ENCODE assay signal across 8 cellular contexts in the genomic region with DNA sequence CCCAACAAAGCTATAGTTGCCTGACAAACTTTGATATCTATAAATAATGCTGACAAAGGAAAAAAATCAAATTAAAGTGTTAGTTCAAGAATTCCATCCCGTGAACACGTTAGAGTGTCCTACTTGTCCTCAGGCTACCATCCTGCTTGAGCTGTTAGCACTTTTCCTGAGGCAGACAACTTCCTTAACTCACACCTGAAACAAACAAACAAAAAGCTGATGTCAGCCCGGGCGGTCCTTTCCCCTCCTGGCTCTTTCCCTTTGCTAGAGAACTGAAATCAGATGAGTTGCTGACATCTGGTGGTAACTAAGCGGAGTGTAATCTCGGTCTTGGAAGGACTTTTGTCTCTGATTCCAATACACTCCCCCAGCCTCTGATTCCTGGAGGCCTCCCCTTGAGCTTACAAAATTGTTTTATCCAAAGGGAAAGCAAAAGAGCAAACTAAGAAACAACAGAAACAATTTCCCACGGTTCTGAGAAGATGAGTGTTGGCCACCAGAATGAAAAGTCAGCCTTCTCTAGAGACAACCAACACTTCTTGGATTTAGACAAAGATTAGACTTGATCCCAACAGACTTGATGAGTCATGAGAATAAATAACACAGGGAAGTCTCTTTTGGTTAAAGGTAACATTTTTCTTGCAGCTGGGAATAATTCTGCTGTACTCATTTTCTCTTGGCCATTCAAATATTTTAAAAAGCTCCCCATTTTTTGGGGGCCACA.
DNase-seq lines count a peak whose midpoint lies in the region; ATAC-seq, FAIRE-seq and TF ChIP-seq lines count a peak whose summit lies in the region.

No MANE protein-coding gene starts in this region.

- intact Hi-C loops in pancreas (cut with DNase I), result loop anchor here in 1 of 3 donors (10.0 kb wide), 1 partner anchor 878 kb away; no protein-coding TSS in a partner anchor

- DNase-seq in A172 (ENCODE audit: low spot score), result peak; percentile 80
- peak; percentile 95 for DNase-seq in NCI-H2107 treated with DMSO at 0.1 percent for 48 hours (lab: John Stamatoyannopoulos, UW; ENCODE audit: unreplicated experiment)
- peak; percentile 71 for DNase-seq in WTC11 (ENCODE audit: low spot score)
- DNase-seq in germinal center (ENCODE audit: low spot score), result peak; percentile 16
- DNase-seq in pancreas, result peak; percentile 54 to 78 (median 70)

- H3K27ac Mint-ChIP-seq in WTC11, result no peak overlapping the region

- peak; percentile 63 for ATAC-seq in HG03025 (IDR thresholded peaks at IDR 0.05; ENCODE audit: low FRiP score, unreplicated experiment)
- peak; percentile 97 for ATAC-seq in WTC11
- peak; percentile 93 to 98 (median 96) for ATAC-seq in pancreas
- no peak for ATAC-seq in HG02840 (IDR thresholded peaks at IDR 0.05; ENCODE audit: low FRiP score, unreplicated experiment)

- peak; percentile 40 for TF ChIP-seq CTCF in GM12874 (IDR thresholded peaks at IDR 0.05; ENCODE audit: insufficient read depth, low read depth, low read length)
- TF ChIP-seq CTCF in WTC11 (IDR thresholded peaks at IDR 0.05), result peak; percentile 16; the same call in 1 of the 2 replicates
- TF ChIP-seq CTCF in pancreas (IDR thresholded peaks at IDR 0.05), result peak in 3 of 4 donors; percentile 26 to 50 (median 40)

- peak; percentile 43 for FAIRE-seq in pancreas (lab: Jason Lieb, UNC)

- peaks cover 6% of the 10 kb centered on the region for H3K9me3 Mint-ChIP-seq in WTC11

- H3K36me3 ChIP-seq in pancreas, result no peaks in the 10 kb centered on the region

- H3K4me1 Mint-ChIP-seq in WTC11, result peaks cover 26% of the 10 kb centered on the region

- H3K4me1 ChIP-seq in pancreas, result peaks cover 0 to 4% (median 4%) of the 10 kb centered on the region in 3 donors

- H3K9me3 ChIP-seq in pancreas, result no peaks in the 10 kb centered on the region

- POLR2A ChIA-PET in WTC11 (lab: Charles Lee), result interaction anchor here (0.6 to 1.3 kb wide), 3 partner anchors 134 to 867 kb away, joined by 3 to 6 read pairs (median 4); a partner anchor contains a TSS

- H3K27ac ChIP-seq in pancreas, result peak overlapping the region in 2 of 4 donors; percentile 40 to 51

- no peaks in the 10 kb centered on the region for H3K27me3 ChIP-seq in pancreas

- H3K36me3 Mint-ChIP-seq in WTC11, result peaks cover 2% of the 10 kb centered on the region; the same call in 1 of the 2 replicates

- no peak overlapping the region for H3K4me3 Mint-ChIP-seq in WTC11

- 0 out of 2 replicates have a peak, but pooled peaks cover 4% of the 10 kb centered on the region for H3K27me3 Mint-ChIP-seq in WTC11 (ENCODE audit: low read depth)

- H3K4me3 ChIP-seq in pancreas, result no peak overlapping the region

- CTCF ChIA-PET in WTC11 (lab: Charles Lee), result interaction anchor here (0.6 to 1.9 kb wide), 38 partner anchors 8 to 1000 kb away, joined by 3 to 22 read pairs (median 4); a partner anchor contains a TSS

- WGBS in pancreas, 2 donors, result 2% methylated on average over 7 of the region's 7 CpGs

TF ChIP-seq in WTC11, 78 proteins besides CTCF, POLR2A, EP300 and RAD21:
- TF ChIP-seq, protein P1, sequence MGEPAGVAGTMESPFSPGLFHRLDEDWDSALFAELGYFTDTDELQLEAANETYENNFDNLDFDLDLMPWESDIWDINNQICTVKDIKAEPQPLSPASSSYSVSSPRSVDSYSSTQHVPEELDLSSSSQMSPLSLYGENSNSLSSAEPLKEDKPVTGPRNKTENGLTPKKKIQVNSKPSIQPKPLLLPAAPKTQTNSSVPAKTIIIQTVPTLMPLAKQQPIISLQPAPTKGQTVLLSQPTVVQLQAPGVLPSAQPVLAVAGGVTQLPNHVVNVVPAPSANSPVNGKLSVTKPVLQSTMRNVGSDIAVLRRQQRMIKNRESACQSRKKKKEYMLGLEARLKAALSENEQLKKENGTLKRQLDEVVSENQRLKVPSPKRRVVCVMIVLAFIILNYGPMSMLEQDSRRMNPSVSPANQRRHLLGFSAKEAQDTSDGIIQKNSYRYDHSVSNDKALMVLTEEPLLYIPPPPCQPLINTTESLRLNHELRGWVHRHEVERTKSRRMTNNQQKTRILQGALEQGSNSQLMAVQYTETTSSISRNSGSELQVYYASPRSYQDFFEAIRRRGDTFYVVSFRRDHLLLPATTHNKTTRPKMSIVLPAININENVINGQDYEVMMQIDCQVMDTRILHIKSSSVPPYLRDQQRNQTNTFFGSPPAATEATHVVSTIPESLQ (CRISPR knock-in tag; IDR thresholded peaks at IDR 0.05), result no peak
- TF ChIP-seq, protein P2, sequence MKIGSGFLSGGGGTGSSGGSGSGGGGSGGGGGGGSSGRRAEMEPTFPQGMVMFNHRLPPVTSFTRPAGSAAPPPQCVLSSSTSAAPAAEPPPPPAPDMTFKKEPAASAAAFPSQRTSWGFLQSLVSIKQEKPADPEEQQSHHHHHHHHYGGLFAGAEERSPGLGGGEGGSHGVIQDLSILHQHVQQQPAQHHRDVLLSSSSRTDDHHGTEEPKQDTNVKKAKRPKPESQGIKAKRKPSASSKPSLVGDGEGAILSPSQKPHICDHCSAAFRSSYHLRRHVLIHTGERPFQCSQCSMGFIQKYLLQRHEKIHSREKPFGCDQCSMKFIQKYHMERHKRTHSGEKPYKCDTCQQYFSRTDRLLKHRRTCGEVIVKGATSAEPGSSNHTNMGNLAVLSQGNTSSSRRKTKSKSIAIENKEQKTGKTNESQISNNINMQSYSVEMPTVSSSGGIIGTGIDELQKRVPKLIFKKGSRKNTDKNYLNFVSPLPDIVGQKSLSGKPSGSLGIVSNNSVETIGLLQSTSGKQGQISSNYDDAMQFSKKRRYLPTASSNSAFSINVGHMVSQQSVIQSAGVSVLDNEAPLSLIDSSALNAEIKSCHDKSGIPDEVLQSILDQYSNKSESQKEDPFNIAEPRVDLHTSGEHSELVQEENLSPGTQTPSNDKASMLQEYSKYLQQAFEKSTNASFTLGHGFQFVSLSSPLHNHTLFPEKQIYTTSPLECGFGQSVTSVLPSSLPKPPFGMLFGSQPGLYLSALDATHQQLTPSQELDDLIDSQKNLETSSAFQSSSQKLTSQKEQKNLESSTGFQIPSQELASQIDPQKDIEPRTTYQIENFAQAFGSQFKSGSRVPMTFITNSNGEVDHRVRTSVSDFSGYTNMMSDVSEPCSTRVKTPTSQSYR (CRISPR knock-in tag; IDR thresholded peaks at IDR 0.05), result no peak
- TF ChIP-seq SMAD3 (CRISPR knock-in tag; IDR thresholded peaks at IDR 0.05; ENCODE audit: borderline replicate concordance), result no peak

Comparison
In these comparisons a context has a peak if more than half of its experiments do, and no peak if none do; other contexts are left out.
1. DNase-seq: peak in every context shown above with its lines; median percentile 95 in NCI-H2107 treated with DMSO at 0.1 percent for 48 hours; 80 in A172; 71 in WTC11; 70 in pancreas; 16 in germinal center.